ENCODE assay signal across 14 cellular contexts in the genomic region with DNA sequence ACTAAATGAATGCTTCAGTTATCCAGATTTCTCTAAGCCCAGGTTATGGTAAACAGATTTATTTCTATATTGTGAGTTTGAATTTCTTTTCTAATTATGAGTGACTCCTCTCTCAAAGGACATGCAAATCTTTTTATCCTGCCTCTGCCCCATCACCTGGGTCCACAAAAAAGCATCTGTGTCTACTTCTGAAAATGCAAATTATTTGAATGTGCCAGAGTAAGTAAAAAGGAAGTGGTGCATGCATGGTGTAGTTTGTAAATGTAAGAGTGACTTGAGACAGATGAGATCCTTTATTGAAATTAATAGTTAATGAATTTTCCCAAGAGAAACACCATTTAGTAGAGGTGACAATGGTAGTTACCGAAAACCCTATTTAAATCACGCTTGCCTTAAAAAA. TPM values are rescaled to one million over a fixed set of nuclear protein-coding genes. Genes with fewer than 3 reads are reported as not detected.
DNase-seq lines count a peak whose midpoint lies in the region; ATAC-seq and FAIRE-seq lines count a peak whose summit lies in the region.
"Had no signal": no experiment of that assay in that cellular context is flagged by ENCODE, and none has a peak within 500 bp of the region (broad histone marks: within the 10 kb centered on the region; RNA-seq: fewer than 3 reads in every experiment).

No MANE protein-coding gene starts in this region.

- ATAC-seq in GM18907 (IDR thresholded peaks at IDR 0.05; ENCODE audit: unreplicated experiment) (peak; percentile 64), GM21786 (IDR thresholded peaks at IDR 0.05; ENCODE audit: unreplicated experiment) (peak; percentile 60), HG03342 (IDR thresholded peaks at IDR 0.05; ENCODE audit: unreplicated experiment) (peak; percentile 61), left cardiac atrium (no peak)
- ATAC-seq in stimulated activated naive CD8-positive, alpha-beta T cell treated with anti-CD3 and anti-CD28 coated beads, Interleukin-15, amount 100 ng/mL, for 72 hours: no peak

- FAIRE-seq in islet of Langerhans (lab: Jason Lieb, UNC): peak; percentile 65

- H3K27me3 Mint-ChIP-seq in stimulated activated naive CD8-positive, alpha-beta T cell treated with anti-CD3 and anti-CD28 coated beads, Interleukin-15, amount 100 ng/mL, for 72 hours: no peaks in the 10 kb centered on the region
- no peaks in the 10 kb centered on the region for H3K27me3 Mint-ChIP-seq in activated T-helper 2 cell treated with anti-CD3 and anti-CD28 coated beads, Interferon-gamma antibody, Interleukin-2, Interleukin-4, amounts not matched to agents 10 μg/mL and 5 μg/mL and 100 μg/mL, durations not matched to agents 14 hours and 24 hours and 36 hours (ENCODE audit: low read depth)

- H3K36me3 Mint-ChIP-seq in activated T-helper 2 cell treated with anti-CD3 and anti-CD28 coated beads, Interferon-gamma antibody, Interleukin-2, Interleukin-4, amounts not matched to agents 10 μg/mL and 5 μg/mL and 100 μg/mL, durations not matched to agents 14 hours and 24 hours and 36 hours (ENCODE audit: low read depth): peaks cover 42% of the 10 kb centered on the region

- H3K4me3 Mint-ChIP-seq in stimulated activated naive CD8-positive, alpha-beta T cell treated with anti-CD3 and anti-CD28 coated beads, Interleukin-15, amount 100 ng/mL, for 72 hours: no peak overlapping the region
- H3K4me3 Mint-ChIP-seq in activated T-helper 2 cell treated with anti-CD3 and anti-CD28 coated beads, Interferon-gamma antibody, Interleukin-2, Interleukin-4, amounts not matched to agents 10 μg/mL and 5 μg/mL and 100 μg/mL, durations not matched to agents 14 hours and 24 hours and 36 hours (ENCODE audit: low read depth): no peak overlapping the region
- H3K4me3 Mint-ChIP-seq: activated T-helper 1 cell treated with anti-CD3 and anti-CD28 coated beads, Interleukin-12 subunit alpha, Interleukin-12 subunit beta, Interleukin-2, Interleukin-4 antibody, amounts not matched to agents 30 ng/mL and 10 ng/mL and 1 ng/mL, durations not matched to agents 14 hours and 24 hours and 36 hours had no signal

- intact Hi-C loops in left cardiac atrium (cut with DNase I): no loop called here
- intact Hi-C loops in activated T-helper 2 cell treated with anti-CD3 and anti-CD28 coated beads, Interferon-gamma antibody, Interleukin-2, Interleukin-4, amounts not matched to agents 10 μg/mL and 5 μg/mL and 100 μg/mL, durations not matched to agents 14 hours and 24 hours and 36 hours (cut with micrococcal nuclease): no loop called here

- H3K9me3 Mint-ChIP-seq in stimulated activated naive CD8-positive, alpha-beta T cell treated with anti-CD3 and anti-CD28 coated beads, Interleukin-15, amount 100 ng/mL, for 72 hours: peaks cover 2% of the 10 kb centered on the region in 2 donors
- peaks cover 2% of the 10 kb centered on the region for H3K9me3 Mint-ChIP-seq in activated T-helper 2 cell treated with anti-CD3 and anti-CD28 coated beads, Interferon-gamma antibody, Interleukin-2, Interleukin-4, amounts not matched to agents 10 μg/mL and 5 μg/mL and 100 μg/mL, durations not matched to agents 14 hours and 24 hours and 36 hours

- peaks cover 39% of the 10 kb centered on the region for H3K4me1 Mint-ChIP-seq in stimulated activated naive CD8-positive, alpha-beta T cell treated with anti-CD3 and anti-CD28 coated beads, Interleukin-15, amount 100 ng/mL, for 72 hours
- H3K4me1 Mint-ChIP-seq in activated T-helper 2 cell treated with anti-CD3 and anti-CD28 coated beads, Interferon-gamma antibody, Interleukin-2, Interleukin-4, amounts not matched to agents 10 μg/mL and 5 μg/mL and 100 μg/mL, durations not matched to agents 14 hours and 24 hours and 36 hours (ENCODE audit: low read depth): peaks cover 54% of the 10 kb centered on the region

- no peak overlapping the region for H3K27ac Mint-ChIP-seq in stimulated activated naive CD8-positive, alpha-beta T cell treated with anti-CD3 and anti-CD28 coated beads, Interleukin-15, amount 100 ng/mL, for 72 hours
- no peak overlapping the region for H3K27ac Mint-ChIP-seq in activated T-helper 2 cell treated with anti-CD3 and anti-CD28 coated beads, Interferon-gamma antibody, Interleukin-2, Interleukin-4, amounts not matched to agents 10 μg/mL and 5 μg/mL and 100 μg/mL, durations not matched to agents 14 hours and 24 hours and 36 hours

- DNase-seq in retina (no peak), left cardiac atrium (no peak)
- no peak for DNase-seq in stimulated activated naive CD8-positive, alpha-beta T cell treated with anti-CD3 and anti-CD28 coated beads, Interleukin-15, amount 100 ng/mL, for 72 hours
- no peak for DNase-seq in activated T-helper 2 cell treated with anti-CD3 and anti-CD28 coated beads, Interferon-gamma antibody, Interleukin-2, Interleukin-4, amounts not matched to agents 10 μg/mL and 5 μg/mL and 100 μg/mL, durations not matched to agents 14 hours and 24 hours and 36 hours (ENCODE audit: low spot score)
- DNase-seq: caudate nucleus, left ventricle myocardium inferior, NCI-H524, T-helper 9 cell had no signal

RNA-seq across cellular contexts. Expression of a gene that starts 26.9 kb away (rescaled TPM):
- 1 to 10 TPM; 2.3 to 4.3 TPM for total RNA-seq in left cardiac atrium
- 91.5 and 93.2 TPM in 2 replicates for total RNA-seq in activated T-helper 2 cell treated with anti-CD3 and anti-CD28 coated beads, Interferon-gamma antibody, Interleukin-2, Interleukin-4, amounts not matched to agents 10 μg/mL and 5 μg/mL and 100 μg/mL, durations not matched to agents 14 hours and 24 hours and 36 hours
- total RNA-seq: LHCN-M2 had no signal

Comparison
In these comparisons a context has a peak if more than half of its experiments do, and no peak if none do; other contexts are left out.
1. ATAC-seq: peak in GM18907 (single experiment), GM21786 (single experiment) and HG03342 (single experiment); none in stimulated activated naive CD8-positive, alpha-beta T cell treated with anti-CD3 and anti-CD28 coated beads, Interleukin-15, amount 100 ng/mL, for 72 hours (single experiment) and left cardiac atrium (0 of 2).
2. RNA of a gene that starts 26.9 kb away (total RNA-seq): 91.5 to 93.2 TPM in activated T-helper 2 cell treated with anti-CD3 and anti-CD28 coated beads, Interferon-gamma antibody, Interleukin-2, Interleukin-4, amounts not matched to agents 10 μg/mL and 5 μg/mL and 100 μg/mL, durations not matched to agents 14 hours and 24 hours and 36 hours; 2.3 to 4.3 TPM in left cardiac atrium; every median in the first group is over 10 times any median in the second.